ENCODE assay signal across 37 cellular contexts in the genomic region with DNA sequence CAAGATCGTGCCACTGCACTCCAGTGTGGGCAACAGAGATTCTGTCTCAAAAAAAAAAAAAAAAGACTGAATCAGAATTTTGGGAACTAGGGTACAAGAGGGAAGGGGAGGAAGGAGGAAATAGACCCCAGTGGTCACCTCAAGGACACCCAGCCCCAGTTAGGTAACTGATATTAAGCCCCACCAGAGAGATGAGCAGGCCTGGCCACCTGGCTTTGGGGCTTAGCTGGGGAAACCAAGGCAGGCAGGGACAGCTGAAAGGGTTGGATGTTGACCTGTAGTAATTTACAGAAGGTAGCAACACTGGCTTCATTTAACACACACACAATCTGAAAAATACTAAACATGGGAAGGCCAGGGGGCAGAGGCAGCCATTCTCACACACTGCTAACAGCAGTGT. TPM values are rescaled to one million over a fixed set of nuclear protein-coding genes. Genes with fewer than 3 reads are reported as not detected.
"Had no signal": no experiment of that assay in that cellular context is flagged by ENCODE, and none has a peak within 500 bp of the region (broad histone marks: within the 10 kb centered on the region; RNA-seq: fewer than 3 reads in every experiment).

No MANE protein-coding gene starts in this region.

- DNase-seq: activated B cell treated with CpG ODN at 0.5 μM for 24 hours; activated CD4-positive, alpha-beta T cell treated with anti-CD3 and anti-CD28 coated beads for 48 hours; activated CD4-positive, alpha-beta T cell treated with anti-CD3 and anti-CD28 coated beads, Interleukin-2, amount 50 U/mL, for 4 hours; activated CD4-positive, CD25-positive, alpha-beta regulatory T cell treated with anti-CD3 and anti-CD28 coated beads, Interleukin-2, amount 50 U/mL, for 72 hours; activated CD8-positive, alpha-beta T cell treated with anti-CD3 and anti-CD28 coated beads for 36 hours; activated gamma-delta T cell; activated naive CD4-positive, alpha-beta T cell treated with Interleukin-2 at 50 U/mL for 16 hours; activated T-cell treated with anti-CD3 and anti-CD28 coated beads, Interleukin-2, amount 50 U/mL, for 1 hour; activated T-cell treated with anti-CD3 and anti-CD28 coated beads, Interleukin-2, amount 50 U/mL, for 72 hours; adrenal gland; body of pancreas; cerebellar nuclear complex; Kasumi-1; MG63; NCI-H1048; NCI-H1105 treated with DMSO at 0.1 percent for 48 hours; NCI-H1436; NCI-H1694; NCI-H1930; NCI-H2081 treated with DMSO at 0.1 percent for 48 hours; NCI-H226; NCI-H446 treated with DMSO at 0.1 percent for 48 hours; NCI-H526; NCI-H748 treated with DMSO at 0.1 percent for 48 hours; NK-92 treated with Interleukin-12 subunit alpha and Interleukin-12 subunit beta, amount 100 ng/mL, for 24 hours; PC-3; SHP77; SJCRH30 had no signal

- H3K9me3 Mint-ChIP-seq: activated B cell treated with CpG ODN at 0.5 μM for 24 hours; activated CD8-positive, alpha-beta T cell treated with anti-CD3 and anti-CD28 coated beads for 36 hours; activated naive CD4-positive, alpha-beta T cell treated with anti-CD3 and anti-CD28 coated beads, Interleukin-2, amount 50 U/mL, for 24 hours; activated T-cell treated with anti-CD3 and anti-CD28 coated beads, Interleukin-2, amount 50 U/mL, for 72 hours; activated T-helper 2 cell treated with anti-CD3 and anti-CD28 coated beads, Interferon-gamma antibody, Interleukin-2, Interleukin-4, amounts not matched to agents 10 μg/mL and 5 μg/mL and 100 μg/mL, durations not matched to agents 14 hours and 24 hours and 36 hours; T-helper 2 cell treated with Interferon-gamma antibody and Interleukin-4, amounts not matched to agents 5 μg/mL and 100 μg/mL, for 36 hours had no signal

- H3K27me3 Mint-ChIP-seq: activated B cell treated with CpG ODN at 0.5 μM for 24 hours; activated CD8-positive, alpha-beta T cell treated with anti-CD3 and anti-CD28 coated beads for 36 hours; activated naive CD4-positive, alpha-beta T cell treated with anti-CD3 and anti-CD28 coated beads, Interleukin-2, amount 50 U/mL, for 24 hours had no signal

- H3K9me3 ChIP-seq: adrenal gland, body of pancreas, breast epithelium, MG63, SJCRH30 had no signal

- H3K27me3 ChIP-seq: adrenal gland, body of pancreas, breast epithelium, MG63, SJCRH30 had no signal

- ATAC-seq: activated CD8-positive, alpha-beta T cell treated with anti-CD3 and anti-CD28 coated beads for 36 hours; activated T-cell treated with anti-CD3 and anti-CD28 coated beads, Interleukin-2, amount 50 U/mL, for 72 hours; body of pancreas; PC-3 had no signal

- H3K27ac ChIP-seq: adrenal gland, body of pancreas, breast epithelium, SJCRH30, SK-N-MC had no signal

- H3K4me3 Mint-ChIP-seq: activated B cell treated with CpG ODN at 0.5 μM for 24 hours; activated CD8-positive, alpha-beta T cell treated with anti-CD3 and anti-CD28 coated beads for 36 hours; activated naive CD4-positive, alpha-beta T cell treated with anti-CD3 and anti-CD28 coated beads, Interleukin-2, amount 50 U/mL, for 24 hours; activated T-cell treated with anti-CD3 and anti-CD28 coated beads, Interleukin-2, amount 50 U/mL, for 72 hours; T-helper 2 cell treated with Interferon-gamma antibody and Interleukin-4, amounts not matched to agents 5 μg/mL and 100 μg/mL, for 36 hours had no signal

- H3K4me3 ChIP-seq: adrenal gland, body of pancreas, breast epithelium, MG63, SJCRH30, SK-N-MC had no signal

- H3K27ac Mint-ChIP-seq: activated B cell treated with CpG ODN at 0.5 μM for 24 hours; activated CD8-positive, alpha-beta T cell treated with anti-CD3 and anti-CD28 coated beads for 36 hours; activated T-cell treated with anti-CD3 and anti-CD28 coated beads, Interleukin-2, amount 50 U/mL, for 72 hours; activated T-helper 2 cell treated with anti-CD3 and anti-CD28 coated beads, Interferon-gamma antibody, Interleukin-2, Interleukin-4, amounts not matched to agents 10 μg/mL and 5 μg/mL and 100 μg/mL, durations not matched to agents 14 hours and 24 hours and 36 hours; T-helper 2 cell treated with Interferon-gamma antibody and Interleukin-4, amounts not matched to agents 5 μg/mL and 100 μg/mL, for 36 hours had no signal

RNA-seq across cellular contexts. Expression of a gene that starts 37.5 kb away (rescaled TPM):
- total RNA-seq: activated CD8-positive, alpha-beta T cell treated with anti-CD3 and anti-CD28 coated beads for 36 hours; astrocyte; cardiac septum; RPMI7951; SJCRH30; T-helper 1 cell treated with Interleukin-12 subunit alpha and Interleukin-12 subunit beta and Interleukin-4 antibody, amounts not matched to agents 30 ng/mL and 1 ng/mL, for 36 hours had no signal
